Comparison of ENCODE assay signal across 27 cellular contexts in the genomic region with DNA sequence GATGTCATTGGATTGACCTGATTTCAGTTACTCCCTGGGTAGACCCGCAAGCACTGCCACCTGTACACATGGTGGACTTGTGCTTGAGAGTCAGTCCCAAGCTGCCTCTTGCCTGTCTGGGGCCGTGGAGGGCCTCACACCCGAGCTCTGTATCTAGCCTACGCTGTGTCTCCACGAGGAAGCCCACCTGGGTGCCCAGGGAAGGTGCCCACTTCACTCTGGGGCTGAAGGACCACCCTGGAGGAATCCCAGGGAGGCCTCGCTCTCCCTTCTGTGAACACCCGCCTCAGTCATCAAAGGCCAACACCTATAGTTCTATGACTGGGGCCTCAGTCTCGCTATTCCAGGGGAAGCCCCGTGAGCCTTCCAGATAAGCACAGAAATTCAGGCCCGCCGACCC. TPM values are rescaled to one million over a fixed set of nuclear protein-coding genes. Genes with fewer than 3 reads are reported as not detected.
"Had no signal": no experiment of that assay in that cellular context is flagged by ENCODE, and none has a peak within 500 bp of the region (broad histone marks: within the 10 kb centered on the region; RNA-seq: fewer than 3 reads in every experiment).

No MANE protein-coding gene starts in this region.

- H3K27me3 Mint-ChIP-seq: naive B cell; stimulated activated memory B cell treated with anti-CD40 and anti-IgM and Interleukin-4, amounts not matched to agents 10 μg/mL and 1 μg/mL and 100 μg/mL, for 72 hours; stimulated activated naive CD8-positive, alpha-beta T cell treated with anti-CD3 and anti-CD28 coated beads, Interleukin-15, Interleukin-2, amounts not matched to agents 100 ng/mL and 50 ng/mL, for 24 hours had no signal

- ATAC-seq: esophagus mucosa; gastrocnemius medialis; left colon; left ventricle myocardium superior; psoas muscle; right lobe of liver; stimulated activated memory B cell treated with anti-CD40 and anti-IgM and Interleukin-4, amounts not matched to agents 10 μg/mL and 1 μg/mL and 100 μg/mL, for 72 hours; upper lobe of right lung had no signal

- H3K9me3 ChIP-seq: gastrocnemius medialis, psoas muscle, right lobe of liver, thyroid gland, upper lobe of right lung, vagina had no signal

- H3K9me3 Mint-ChIP-seq: immature natural killer cell; nephron; stimulated activated memory B cell treated with anti-CD40 and anti-IgM and Interleukin-4, amounts not matched to agents 10 μg/mL and 1 μg/mL and 100 μg/mL, for 72 hours; stimulated activated naive CD8-positive, alpha-beta T cell treated with anti-CD3 and anti-CD28 coated beads, Interleukin-15, Interleukin-2, amounts not matched to agents 100 ng/mL and 50 ng/mL, for 24 hours had no signal

- H3K36me3 ChIP-seq: gastrocnemius medialis, right lobe of liver, thyroid gland, upper lobe of right lung, vagina had no signal

- H3K27ac ChIP-seq: gastrocnemius medialis, psoas muscle, right lobe of liver, thyroid gland, upper lobe of right lung, vagina had no signal

- H3K27me3 ChIP-seq: right lobe of liver, thyroid gland, upper lobe of right lung, vagina had no signal

- DNase-seq: cortex of kidney; effector memory CD4-positive, alpha-beta T cell; gastrocnemius medialis; glutamatergic neuron; immature natural killer cell; left colon; left ventricle myocardium superior; mesendoderm; naive B cell; retina; stimulated activated CD4-positive, alpha-beta T cell treated with anti-CD3 and anti-CD28 coated beads, Interleukin-15, amount 100 ng/mL, for 24 hours; stimulated activated CD4-positive, alpha-beta T cell treated with anti-CD3 and anti-CD28 coated beads, Interleukin-1b, Interleukin-23, amount 100 ng/mL, for 48 hours; stimulated activated CD4-positive, alpha-beta T cell treated with anti-CD3 and anti-CD28 coated beads, Interleukin-4, amount 100 ng/mL, for 24 hours; thyroid gland; upper lobe of right lung had no signal

- FAIRE-seq: endometrium had no signal

- H3K27ac Mint-ChIP-seq: nephron; stimulated activated memory B cell treated with anti-CD40 and anti-IgM and Interleukin-4, amounts not matched to agents 10 μg/mL and 1 μg/mL and 100 μg/mL, for 72 hours; stimulated activated naive CD8-positive, alpha-beta T cell treated with anti-CD3 and anti-CD28 coated beads, Interleukin-15, Interleukin-2, amounts not matched to agents 100 ng/mL and 50 ng/mL, for 24 hours had no signal

- H3K36me3 Mint-ChIP-seq: immature natural killer cell, naive B cell had no signal

- H3K4me1 ChIP-seq: gastrocnemius medialis, psoas muscle, right lobe of liver, thyroid gland, upper lobe of right lung had no signal

- H3K4me3 ChIP-seq: gastrocnemius medialis, lung, psoas muscle, right lobe of liver, thyroid gland, upper lobe of right lung, vagina had no signal

- H3K4me1 Mint-ChIP-seq: naive B cell; nephron; stimulated activated memory B cell treated with anti-CD40 and anti-IgM and Interleukin-4, amounts not matched to agents 10 μg/mL and 1 μg/mL and 100 μg/mL, for 72 hours had no signal

- H3K4me3 Mint-ChIP-seq: immature natural killer cell; naive B cell; nephron; stimulated activated memory B cell treated with anti-CD40 and anti-IgM and Interleukin-4, amounts not matched to agents 10 μg/mL and 1 μg/mL and 100 μg/mL, for 72 hours; stimulated activated naive CD8-positive, alpha-beta T cell treated with anti-CD3 and anti-CD28 coated beads, Interleukin-15, Interleukin-2, amounts not matched to agents 100 ng/mL and 50 ng/mL, for 24 hours had no signal

RNA-seq across cellular contexts. Expression of a gene that starts 41.7 kb away (rescaled TPM):
- total RNA-seq: fibroblast of villous mesenchyme, omental fat pad, psoas muscle, subcutaneous adipose tissue, vagina had no signal
- polyA plus RNA-seq: immature natural killer cell had no signal
